8 cellular contexts compared by ENCODE assay signal in genomic region chr6:47780510-47781356, GRCh38. TPM values are rescaled to one million over a fixed set of nuclear protein-coding genes. Genes with fewer than 3 reads are reported as not detected.
DNase-seq lines count a peak whose midpoint lies in the region; ATAC-seq, FAIRE-seq and TF ChIP-seq lines count a peak whose summit lies in the region.

No MANE protein-coding gene starts in this region.

- H3K27me3 ChIP-seq in BJ (ENCODE audit: control insufficient read depth, insufficient read depth, low read length), result 0 out of 2 replicates have a peak, but pooled peaks cover 1% of the 10 kb centered on the region
- H3K27me3 ChIP-seq in lung (ENCODE audit: control insufficient read depth, insufficient read depth), result no peaks in the 10 kb centered on the region
- no peaks in the 10 kb centered on the region for H3K27me3 ChIP-seq in subcutaneous abdominal adipose tissue (ENCODE audit: control insufficient read depth in 5 of 5, insufficient read depth in 4 of 5, low read length in 5 of 5)

- H3K9me3 ChIP-seq in lung (ENCODE audit: control insufficient read depth in 2 of 2, insufficient read depth in 1 of 2, low read length in 1 of 2) (no peaks in the 10 kb centered on the region), subcutaneous abdominal adipose tissue (ENCODE audit: control insufficient read depth in 5 of 5, low read length in 5 of 5) (no peaks in the 10 kb centered on the region)

- no peaks in the 10 kb centered on the region for H3K36me3 ChIP-seq in BJ (ENCODE audit: control insufficient read depth, insufficient read depth, low read length)
- H3K36me3 ChIP-seq in lung (ENCODE audit: control insufficient read depth in 2 of 2, insufficient read depth in 2 of 2, low read length in 2 of 2), result no peaks in the 10 kb centered on the region
- H3K36me3 ChIP-seq in subcutaneous abdominal adipose tissue (ENCODE audit: control insufficient read depth in 5 of 5, insufficient read depth in 5 of 5, low read length in 5 of 5), result no peaks in the 10 kb centered on the region

- H3K27ac ChIP-seq in lung (ENCODE audit: low read depth in 1 of 2, low read length in 1 of 2) (no peak overlapping the region), subcutaneous abdominal adipose tissue (ENCODE audit: low read depth, low read length) (no peak overlapping the region)

- H3K4me3 ChIP-seq in BJ (ENCODE audit: low read depth, low read length) (no peak overlapping the region), lung (no peak overlapping the region), subcutaneous abdominal adipose tissue (ENCODE audit: low read depth in 1 of 5, low read length in 5 of 5) (peak overlapping the region in 4 of 5 donors; percentile 20 to 57 (median 40))

- peak; percentile 26 for DNase-seq in BJ (ENCODE audit: low read depth)
- DNase-seq in NCI-H1930 (lab: John Stamatoyannopoulos, UW), result peak; percentile 3 to 27
- peak; percentile 54 to 60 for DNase-seq in dermis microvascular lymphatic vessel endothelial cell (ENCODE audit: low read depth in 2 of 2)
- no peak for DNase-seq in lung (ENCODE audit: low spot score)

- POLR2A ChIA-PET in BJ (lab: Charles Lee), result no interaction called here

- ATAC-seq in GM18861 (IDR thresholded peaks at IDR 0.05; ENCODE audit: unreplicated experiment) (peak; percentile 95), HG03025 (IDR thresholded peaks at IDR 0.05; ENCODE audit: low FRiP score, unreplicated experiment) (peak; percentile 80), lung (ENCODE audit: insufficient read depth, low FRiP score) (peak; percentile 88)

- H3K4me1 ChIP-seq in lung (ENCODE audit: control insufficient read depth in 2 of 2, insufficient read depth in 2 of 2, low read length in 2 of 2) (no peaks in the 10 kb centered on the region), subcutaneous abdominal adipose tissue (ENCODE audit: control insufficient read depth in 5 of 5, insufficient read depth in 5 of 5, low read length in 5 of 5) (peaks cover 0 to 6% (median 5%) of the 10 kb centered on the region in 5 donors)

- peak overlapping the region in 2 of 5 donors; percentile 39 to 64 for H3K9ac ChIP-seq in subcutaneous abdominal adipose tissue (ENCODE audit: low read length in 5 of 5)

- peak; percentile 87 for FAIRE-seq in TTC549 (lab: Jason Lieb, UNC)

- CTCF ChIA-PET in BJ (lab: Yijun Ruan, JAX), result interaction anchor here (0.7 to 4.1 kb wide), 23 partner anchors 9 to 1630 kb away, joined by 3 to 51 read pairs (median 4); no protein-coding TSS in a partner anchor

- WGBS in lung, 2 donors, result 0 to 1% methylated on average over 6 of the region's 6 CpGs

- TF ChIP-seq CTCF in BJ (IDR thresholded peaks at IDR 0.05; ENCODE audit: insufficient read depth, low read depth, low read length) (peak; percentile 69), lung (IDR thresholded peaks at IDR 0.05; ENCODE audit: control extremely low read depth, extremely low read depth) (peak; percentile 8)

RNA-seq across cellular contexts. Expression of gene OPN5, which starts 1.1 kb away (rescaled TPM):
- not detected in 2 replicates for polyA plus RNA-seq in BJ (2011; rRNA removed)
- not detected in 2 replicates for polyA minus RNA-seq in BJ (2011; rRNA and poly(A)+ RNA removed)
- not detected in 2 replicates for total RNA-seq in dermis microvascular lymphatic vessel endothelial cell
- total RNA-seq in lung, result under 1 TPM in 1 of 2 donors, not detected in 1; 0.12 TPM
- not detected for polyA plus RNA-seq in lung

Comparison
In these comparisons a context has a peak if more than half of its experiments do, and no peak if none do; other contexts are left out.
1. H3K4me3 ChIP-seq: peak in subcutaneous abdominal adipose tissue (4 of 5); none in BJ (single experiment) and lung (single experiment).
2. Peak in every context shown above with its lines, with median percentiles within 50 percentile points of each other: ATAC-seq.